ENCODE assay signal across 20 cellular contexts in the genomic region with DNA sequence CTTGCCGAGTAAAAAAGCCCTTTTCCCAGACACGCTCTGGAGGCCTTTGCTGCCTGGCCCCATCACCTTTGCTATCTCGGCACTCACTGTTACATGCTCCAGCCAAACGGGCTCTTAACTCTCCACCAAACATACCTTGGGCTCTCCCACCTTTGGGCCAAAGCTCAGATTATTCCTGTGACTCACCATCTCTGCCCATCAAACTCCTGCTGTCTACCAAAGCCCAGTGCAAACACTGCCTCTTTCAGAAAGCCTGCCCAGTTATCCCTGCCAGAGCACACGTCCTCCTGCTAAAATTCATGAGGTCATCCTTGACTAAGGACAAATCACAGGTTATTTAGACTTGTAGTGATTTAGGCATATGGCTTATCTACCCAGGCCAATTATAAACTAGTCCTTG. TPM values are rescaled to one million over a fixed set of nuclear protein-coding genes. Genes with fewer than 3 reads are reported as not detected.
DNase-seq lines count a peak whose midpoint lies in the region; ATAC-seq and TF ChIP-seq lines count a peak whose summit lies in the region.
"Had no signal": no experiment of that assay in that cellular context is flagged by ENCODE, and none has a peak within 500 bp of the region (broad histone marks: within the 10 kb centered on the region; RNA-seq: fewer than 3 reads in every experiment).

No MANE protein-coding gene starts in this region.

- DNase-seq in NCI-H82 (lab: John Stamatoyannopoulos, UW) = peak; percentile 55
- DNase-seq in NCI-H82 treated with DMSO at 0.1 percent for 48 hours (lab: John Stamatoyannopoulos, UW; ENCODE audit: unreplicated experiment) = no peak
- peak; percentile 15 to 37 for DNase-seq in cardiac fibroblast (ENCODE audit: low read depth in 2 of 2)
- no peak for DNase-seq in right atrium auricular region (ENCODE audit: low spot score)
- DNase-seq in aorta = peak in 1 of 2 donors; percentile 61
- no peak for DNase-seq in RPMI8226
- DNase-seq in OCI-LY7 (ENCODE audit: low spot score) = no peak
- DNase-seq in activated T-helper 1 cell treated with anti-CD3 and anti-CD28 coated beads, Interleukin-12 subunit alpha, Interleukin-12 subunit beta, Interleukin-2, Interleukin-4 antibody, amounts not matched to agents 30 ng/mL and 10 ng/mL and 1 ng/mL, durations not matched to agents 14 hours and 24 hours and 36 hours (ENCODE audit: low spot score) = no peak
- DNase-seq: activated CD4-positive, alpha-beta T cell treated with anti-CD3 and anti-CD28 coated beads for 36 hours; activated CD8-positive, alpha-beta memory T cell treated with anti-CD3 and anti-CD28 coated beads, Interleukin-2, amount 50 U/mL, for 4 hours; CD8-positive, alpha-beta T cell; central memory CD4-positive, alpha-beta T cell; immature natural killer cell; stimulated activated CD4-positive, alpha-beta T cell treated with anti-CD3 and anti-CD28 coated beads, Interleukin-4, amount 100 ng/mL, for 1 hour had no signal

- peaks cover 3% of the 10 kb centered on the region for H3K4me1 Mint-ChIP-seq in activated T-helper 1 cell treated with anti-CD3 and anti-CD28 coated beads, Interleukin-12 subunit alpha, Interleukin-12 subunit beta, Interleukin-2, Interleukin-4 antibody, amounts not matched to agents 30 ng/mL and 10 ng/mL and 1 ng/mL, durations not matched to agents 14 hours and 24 hours and 36 hours (ENCODE audit: low read depth)
- H3K4me1 Mint-ChIP-seq: activated CD4-positive, alpha-beta T cell treated with anti-CD3 and anti-CD28 coated beads for 36 hours; activated naive CD4-positive, alpha-beta T cell treated with anti-CD3 and anti-CD28 coated beads, Interleukin-2, amount 50 U/mL, for 24 hours; IgD-negative memory B cell; immature natural killer cell had no signal

- H3K36me3 Mint-ChIP-seq in activated T-helper 1 cell treated with anti-CD3 and anti-CD28 coated beads, Interleukin-12 subunit alpha, Interleukin-12 subunit beta, Interleukin-2, Interleukin-4 antibody, amounts not matched to agents 30 ng/mL and 10 ng/mL and 1 ng/mL, durations not matched to agents 14 hours and 24 hours and 36 hours (ENCODE audit: low read depth) = no peaks in the 10 kb centered on the region
- H3K36me3 Mint-ChIP-seq: activated naive CD4-positive, alpha-beta T cell treated with anti-CD3 and anti-CD28 coated beads, Interleukin-2, amount 50 U/mL, for 24 hours; CD8-positive, alpha-beta T cell; IgD-negative memory B cell; immature natural killer cell had no signal

- H3K4me3 ChIP-seq in cardiac fibroblast (replicated peaks in 1 of 2; ENCODE audit: low read depth in 2 of 2, low read length in 2 of 2) = no peak overlapping the region
- no peak overlapping the region for H3K4me3 ChIP-seq in right atrium auricular region
- no peak overlapping the region for H3K4me3 ChIP-seq in aorta (ENCODE audit: low read length in 2 of 2)
- H3K4me3 ChIP-seq in OCI-LY7 (ENCODE audit: low read depth, low read length, poor library complexity, severe bottlenecking) = no peak overlapping the region
- H3K4me3 ChIP-seq: GM12878, HAP-1, tibial nerve had no signal

- no peaks in the 10 kb centered on the region for H3K36me3 ChIP-seq in right atrium auricular region
- H3K36me3 ChIP-seq in aorta (ENCODE audit: control insufficient read depth in 1 of 2, insufficient read depth in 2 of 2, low read length in 1 of 2) = no peaks in the 10 kb centered on the region
- H3K36me3 ChIP-seq in OCI-LY7 (ENCODE audit: insufficient read depth, low read length) = no peaks in the 10 kb centered on the region
- H3K36me3 ChIP-seq: HAP-1, neutrophil, tibial nerve had no signal

- no peaks in the 10 kb centered on the region for H4K20me1 ChIP-seq in OCI-LY7 (ENCODE audit: insufficient read depth, low read length)

- H3K4me2 ChIP-seq in OCI-LY7 (ENCODE audit: low read length) = no peak overlapping the region

- H3K27ac ChIP-seq in right atrium auricular region = peak overlapping the region; percentile 18 to 52
- peak overlapping the region; percentile 42 to 94 for H3K27ac ChIP-seq in aorta (ENCODE audit: low read depth in 1 of 2, low read length in 2 of 2)
- no peak overlapping the region for H3K27ac ChIP-seq in OCI-LY7 (ENCODE audit: low read depth, low read length, poor library complexity, severe bottlenecking)
- H3K27ac ChIP-seq: neutrophil had no signal

- peak; percentile 60 for ATAC-seq in aorta (ENCODE audit: low FRiP score)
- ATAC-seq: activated CD4-positive, alpha-beta T cell treated with anti-CD3 and anti-CD28 coated beads for 36 hours; CD8-positive, alpha-beta T cell; GM12878 had no signal

- POLR2A ChIA-PET in OCI-LY7 (lab: Charles Lee) = no interaction called here

- H3K4me3 Mint-ChIP-seq in activated T-helper 1 cell treated with anti-CD3 and anti-CD28 coated beads, Interleukin-12 subunit alpha, Interleukin-12 subunit beta, Interleukin-2, Interleukin-4 antibody, amounts not matched to agents 30 ng/mL and 10 ng/mL and 1 ng/mL, durations not matched to agents 14 hours and 24 hours and 36 hours = no peak overlapping the region
- H3K4me3 Mint-ChIP-seq: activated CD4-positive, alpha-beta T cell treated with anti-CD3 and anti-CD28 coated beads for 36 hours; activated naive CD4-positive, alpha-beta T cell treated with anti-CD3 and anti-CD28 coated beads, Interleukin-2, amount 50 U/mL, for 24 hours; CD8-positive, alpha-beta T cell; IgD-negative memory B cell; immature natural killer cell had no signal

- BruUV-seq in OCI-LY7 (replicated peaks; lab: Mats Ljungman, UMichigan) = no TSS peak

- WGBS in aorta, 2 donors = 19 to 22% methylated on average over 5 of the region's 5 CpGs

- H3K27me3 Mint-ChIP-seq in activated T-helper 1 cell treated with anti-CD3 and anti-CD28 coated beads, Interleukin-12 subunit alpha, Interleukin-12 subunit beta, Interleukin-2, Interleukin-4 antibody, amounts not matched to agents 30 ng/mL and 10 ng/mL and 1 ng/mL, durations not matched to agents 14 hours and 24 hours and 36 hours (ENCODE audit: insufficient read depth) = peaks cover 7% of the 10 kb centered on the region
- H3K27me3 Mint-ChIP-seq: activated CD4-positive, alpha-beta T cell treated with anti-CD3 and anti-CD28 coated beads for 36 hours; activated naive CD4-positive, alpha-beta T cell treated with anti-CD3 and anti-CD28 coated beads, Interleukin-2, amount 50 U/mL, for 24 hours had no signal

- intact Hi-C loops in aorta (cut with DNase I) = no loop called here
- intact Hi-C loops in OCI-LY7 (cut with micrococcal nuclease; ENCODE audit: unreplicated experiment) = no loop called here
- intact Hi-C loops in activated T-helper 1 cell treated with anti-CD3 and anti-CD28 coated beads, Interleukin-12 subunit alpha, Interleukin-12 subunit beta, Interleukin-2, Interleukin-4 antibody, amounts not matched to agents 30 ng/mL and 10 ng/mL and 1 ng/mL, durations not matched to agents 14 hours and 24 hours and 36 hours (cut with micrococcal nuclease) = no loop called here

- peaks cover 0 to 13% of the 10 kb centered on the region in 2 donors for H3K4me1 ChIP-seq in right atrium auricular region
- H3K4me1 ChIP-seq in aorta (ENCODE audit: control insufficient read depth in 1 of 2, insufficient read depth in 2 of 2, low read length in 2 of 2) = peaks cover 0 to 8% of the 10 kb centered on the region in 2 donors
- H3K4me1 ChIP-seq in OCI-LY7 (ENCODE audit: insufficient read depth, low read length, poor library complexity, severe bottlenecking) = no peaks in the 10 kb centered on the region
- H3K4me1 ChIP-seq: HAP-1 had no signal

- H3K27ac Mint-ChIP-seq in activated T-helper 1 cell treated with anti-CD3 and anti-CD28 coated beads, Interleukin-12 subunit alpha, Interleukin-12 subunit beta, Interleukin-2, Interleukin-4 antibody, amounts not matched to agents 30 ng/mL and 10 ng/mL and 1 ng/mL, durations not matched to agents 14 hours and 24 hours and 36 hours = no peak overlapping the region
- H3K27ac Mint-ChIP-seq: activated CD4-positive, alpha-beta T cell treated with anti-CD3 and anti-CD28 coated beads for 36 hours; activated naive CD4-positive, alpha-beta T cell treated with anti-CD3 and anti-CD28 coated beads, Interleukin-2, amount 50 U/mL, for 24 hours; CD8-positive, alpha-beta T cell; IgD-negative memory B cell; immature natural killer cell had no signal

- H3K9me3 ChIP-seq in right atrium auricular region (no peaks in the 10 kb centered on the region), aorta (ENCODE audit: control insufficient read depth, low read length) (no peaks in the 10 kb centered on the region), OCI-LY7 (ENCODE audit: low read length) (no peaks in the 10 kb centered on the region)
- H3K9me3 ChIP-seq: HAP-1, neutrophil, tibial nerve had no signal

- no peaks in the 10 kb centered on the region for H3K9me2 ChIP-seq in OCI-LY7 (ENCODE audit: insufficient read depth, low read length)

- no peaks in the 10 kb centered on the region for H3K27me3 ChIP-seq in right atrium auricular region
- H3K27me3 ChIP-seq in aorta (ENCODE audit: control insufficient read depth in 1 of 2, insufficient read depth in 2 of 2, low read length in 1 of 2) = no peaks in the 10 kb centered on the region
- H3K27me3 ChIP-seq: neutrophil, tibial nerve had no signal

- no peaks in the 10 kb centered on the region for H3K79me2 ChIP-seq in OCI-LY7 (ENCODE audit: insufficient read depth, low read depth, low read length)

- H2AFZ ChIP-seq in OCI-LY7 (ENCODE audit: low read length) = no peak overlapping the region

- H3K9me3 Mint-ChIP-seq in activated T-helper 1 cell treated with anti-CD3 and anti-CD28 coated beads, Interleukin-12 subunit alpha, Interleukin-12 subunit beta, Interleukin-2, Interleukin-4 antibody, amounts not matched to agents 30 ng/mL and 10 ng/mL and 1 ng/mL, durations not matched to agents 14 hours and 24 hours and 36 hours = no peaks in the 10 kb centered on the region
- H3K9me3 Mint-ChIP-seq: activated naive CD4-positive, alpha-beta T cell treated with anti-CD3 and anti-CD28 coated beads, Interleukin-2, amount 50 U/mL, for 24 hours; CD8-positive, alpha-beta T cell; IgD-negative memory B cell had no signal

- CTCF ChIA-PET in OCI-LY7 (lab: Charles Lee; ENCODE audit: unreplicated experiment) = no interaction called here

- no peak for TF ChIP-seq CTCF in cardiac fibroblast (IDR thresholded peaks at IDR 0.05; ENCODE audit: low read depth, low read length)
- TF ChIP-seq CTCF in right atrium auricular region (IDR thresholded peaks at IDR 0.05) = no peak
- no peak for TF ChIP-seq CTCF in OCI-LY7 (conservative IDR thresholded peaks at IDR 0.05; ENCODE audit: low read length)

RNA-seq across cellular contexts. Expression of gene SERPINE3, which starts 48.1 kb away (rescaled TPM):
- total RNA-seq in right atrium auricular region (not detected), aorta (not detected), OCI-LY7 (2022) (not detected in 2 replicates)
- not detected for polyA plus RNA-seq in aorta
- not detected in 2 replicates for total RNA-seq in OCI-LY7 (2014; rRNA removed; shearing (Covaris generic))
- total RNA-seq in activated T-helper 1 cell treated with anti-CD3 and anti-CD28 coated beads, Interleukin-12 subunit alpha, Interleukin-12 subunit beta, Interleukin-2, Interleukin-4 antibody, amounts not matched to agents 30 ng/mL and 10 ng/mL and 1 ng/mL, durations not matched to agents 14 hours and 24 hours and 36 hours = not detected in 2 replicates
- total RNA-seq: activated CD4-positive, alpha-beta T cell treated with anti-CD3 and anti-CD28 coated beads for 36 hours; CD8-positive, alpha-beta T cell; GM12878 had no signal
- polyA plus RNA-seq: IgD-negative memory B cell, immature natural killer cell had no signal

Comparison
In these comparisons a context has a peak if more than half of its experiments do, and no peak if none do; other contexts are left out.
1. DNase-seq: peak in NCI-H82 (single experiment) and cardiac fibroblast (2 of 2); none in NCI-H82 treated with DMSO at 0.1 percent for 48 hours (single experiment), right atrium auricular region (single experiment), RPMI8226 (single experiment), OCI-LY7 (single experiment) and activated T-helper 1 cell treated with anti-CD3 and anti-CD28 coated beads, Interleukin-12 subunit alpha, Interleukin-12 subunit beta, Interleukin-2, Interleukin-4 antibody, amounts not matched to agents 30 ng/mL and 10 ng/mL and 1 ng/mL, durations not matched to agents 14 hours and 24 hours and 36 hours (single experiment).